ENCODE assay signal across 2 cellular contexts in the genomic region with DNA sequence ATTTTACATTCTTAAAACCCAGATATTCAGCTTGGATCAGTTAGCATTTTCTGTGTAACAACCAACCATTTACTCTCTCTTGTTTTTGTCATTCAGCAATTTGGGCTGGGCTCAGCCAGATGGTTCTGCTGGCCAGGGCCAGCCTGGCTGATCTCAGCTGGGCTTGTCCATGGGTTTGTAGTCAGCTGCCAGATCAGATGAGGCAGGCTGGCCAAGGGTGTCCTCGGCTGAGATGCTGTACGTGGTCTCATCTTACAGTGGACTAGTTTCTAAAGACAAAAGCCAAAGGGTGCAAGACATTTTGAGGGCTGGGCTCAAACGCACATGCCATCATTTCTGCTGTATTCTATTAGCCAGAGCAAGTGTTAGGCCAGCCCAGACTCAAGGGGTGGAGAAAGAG.
TF ChIP-seq lines count a peak whose summit lies in the region.

No MANE protein-coding gene starts in this region.

TF ChIP-seq in HepG2, 621 proteins besides CTCF, POLR2A, EP300 and RAD21:
- TF ChIP-seq, protein P1, sequence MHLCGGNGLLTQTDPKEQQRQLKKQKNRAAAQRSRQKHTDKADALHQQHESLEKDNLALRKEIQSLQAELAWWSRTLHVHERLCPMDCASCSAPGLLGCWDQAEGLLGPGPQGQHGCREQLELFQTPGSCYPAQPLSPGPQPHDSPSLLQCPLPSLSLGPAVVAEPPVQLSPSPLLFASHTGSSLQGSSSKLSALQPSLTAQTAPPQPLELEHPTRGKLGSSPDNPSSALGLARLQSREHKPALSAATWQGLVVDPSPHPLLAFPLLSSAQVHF (CRISPR knock-in tag; IDR thresholded peaks at IDR 0.05) = no peak
- peak; percentile 85 for TF ChIP-seq ZNF331 (CRISPR knock-in tag; IDR thresholded peaks at IDR 0.05)

TF ChIP-seq in SK-N-SH, 30 proteins besides CTCF, POLR2A, EP300 and RAD21:
- TF ChIP-seq YY1 (IDR thresholded peaks at IDR 0.05; ENCODE audit: low read depth) (no peak), SMC3 (IDR thresholded peaks at IDR 0.05; ENCODE audit: low read depth, low read length) (no peak), GABPA (IDR thresholded peaks at IDR 0.05; ENCODE audit: low read depth) (no peak), EZH2phosphoT487 (IDR thresholded peaks at IDR 0.05; ENCODE audit: borderline replicate concordance, low read depth) (no peak), MXI1 (IDR thresholded peaks at IDR 0.05; ENCODE audit: low read depth, low read length) (no peak), RXRA (IDR thresholded peaks at IDR 0.05; ENCODE audit: borderline replicate concordance, low read depth) (no peak), TEAD4 (IDR thresholded peaks at IDR 0.05; ENCODE audit: borderline replicate concordance, insufficient read depth) (no peak), GATA2 (CRISPR knock-in tag; IDR thresholded peaks at IDR 0.05) (no peak), TCF12 (IDR thresholded peaks at IDR 0.05) (no peak), JUND (IDR thresholded peaks at IDR 0.05) (no peak), FOSL2 (IDR thresholded peaks at IDR 0.05; ENCODE audit: borderline replicate concordance, low read depth) (no peak), FOXJ3 (CRISPR knock-in tag; IDR thresholded peaks at IDR 0.05) (no peak), FOXM1 (IDR thresholded peaks at IDR 0.05; ENCODE audit: low read depth) (no peak)
- TF ChIP-seq, protein P2, sequence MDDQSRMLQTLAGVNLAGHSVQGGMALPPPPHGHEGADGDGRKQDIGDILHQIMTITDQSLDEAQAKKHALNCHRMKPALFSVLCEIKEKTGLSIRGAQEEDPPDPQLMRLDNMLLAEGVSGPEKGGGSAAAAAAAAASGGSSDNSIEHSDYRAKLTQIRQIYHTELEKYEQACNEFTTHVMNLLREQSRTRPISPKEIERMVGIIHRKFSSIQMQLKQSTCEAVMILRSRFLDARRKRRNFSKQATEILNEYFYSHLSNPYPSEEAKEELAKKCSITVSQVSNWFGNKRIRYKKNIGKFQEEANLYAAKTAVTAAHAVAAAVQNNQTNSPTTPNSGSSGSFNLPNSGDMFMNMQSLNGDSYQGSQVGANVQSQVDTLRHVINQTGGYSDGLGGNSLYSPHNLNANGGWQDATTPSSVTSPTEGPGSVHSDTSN (IDR thresholded peaks at IDR 0.05) = no peak
- TF ChIP-seq, protein P3, sequence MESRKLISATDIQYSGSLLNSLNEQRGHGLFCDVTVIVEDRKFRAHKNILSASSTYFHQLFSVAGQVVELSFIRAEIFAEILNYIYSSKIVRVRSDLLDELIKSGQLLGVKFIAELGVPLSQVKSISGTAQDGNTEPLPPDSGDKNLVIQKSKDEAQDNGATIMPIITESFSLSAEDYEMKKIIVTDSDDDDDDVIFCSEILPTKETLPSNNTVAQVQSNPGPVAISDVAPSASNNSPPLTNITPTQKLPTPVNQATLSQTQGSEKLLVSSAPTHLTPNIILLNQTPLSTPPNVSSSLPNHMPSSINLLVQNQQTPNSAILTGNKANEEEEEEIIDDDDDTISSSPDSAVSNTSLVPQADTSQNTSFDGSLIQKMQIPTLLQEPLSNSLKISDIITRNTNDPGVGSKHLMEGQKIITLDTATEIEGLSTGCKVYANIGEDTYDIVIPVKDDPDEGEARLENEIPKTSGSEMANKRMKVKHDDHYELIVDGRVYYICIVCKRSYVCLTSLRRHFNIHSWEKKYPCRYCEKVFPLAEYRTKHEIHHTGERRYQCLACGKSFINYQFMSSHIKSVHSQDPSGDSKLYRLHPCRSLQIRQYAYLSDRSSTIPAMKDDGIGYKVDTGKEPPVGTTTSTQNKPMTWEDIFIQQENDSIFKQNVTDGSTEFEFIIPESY (IDR thresholded peaks at IDR 0.05; ENCODE audit: borderline replicate concordance, low read depth) = no peak
- TF ChIP-seq, protein P4, sequence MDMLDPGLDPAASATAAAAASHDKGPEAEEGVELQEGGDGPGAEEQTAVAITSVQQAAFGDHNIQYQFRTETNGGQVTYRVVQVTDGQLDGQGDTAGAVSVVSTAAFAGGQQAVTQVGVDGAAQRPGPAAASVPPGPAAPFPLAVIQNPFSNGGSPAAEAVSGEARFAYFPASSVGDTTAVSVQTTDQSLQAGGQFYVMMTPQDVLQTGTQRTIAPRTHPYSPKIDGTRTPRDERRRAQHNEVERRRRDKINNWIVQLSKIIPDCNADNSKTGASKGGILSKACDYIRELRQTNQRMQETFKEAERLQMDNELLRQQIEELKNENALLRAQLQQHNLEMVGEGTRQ (IDR thresholded peaks at IDR 0.05; ENCODE audit: borderline replicate concordance, low read depth, low read length) = no peak
